Comparison of ENCODE assay signal across 8 cellular contexts in genomic region chr15:38817427-38818155, GRCh38.
A peak's percentile ranks its signal among the peaks of the same experiment; 100 is the strongest.
DNase-seq lines count a peak whose midpoint lies in the region; ATAC-seq, FAIRE-seq and TF ChIP-seq lines count a peak whose summit lies in the region.

No MANE protein-coding gene starts in this region.

- H3K4me1 ChIP-seq in gastroesophageal sphincter: peaks cover 0 to 12% (median 0%) of the 10 kb centered on the region in 3 donors
- peaks cover 0 to 5% (median 3%) of the 10 kb centered on the region in 3 donors for H3K4me1 ChIP-seq in pancreas
- H3K4me1 ChIP-seq in tibial nerve: peaks cover 0 to 11% (median 3%) of the 10 kb centered on the region in 4 donors

- CTCF ChIA-PET in RWPE1 (lab: Yijun Ruan, JAX): interaction anchor here (0.7 to 1.0 kb wide), 3 partner anchors 133 to 779 kb away, joined by 3 read pairs; no protein-coding TSS in a partner anchor

- ATAC-seq in GM21515 (IDR thresholded peaks at IDR 0.05; ENCODE audit: unreplicated experiment) (peak; percentile 95), gastroesophageal sphincter (peak; percentile 87), pancreas (peak; percentile 99 to 100 (median 100))

- H3K4me3 ChIP-seq in gastroesophageal sphincter (no peak overlapping the region), pancreas (no peak overlapping the region), tibial nerve (no peak overlapping the region)

- DNase-seq in EH (ENCODE audit: low read depth) (peak; percentile 78), HT-29 (ENCODE audit: low spot score) (peak; percentile 95), RWPE1 (ENCODE audit: low spot score) (peak; percentile 86), pancreas (peak; percentile 79 to 99 (median 93)), tibial nerve (ENCODE audit: low spot score in 2 of 2) (peak; percentile 86 to 96)
- peak; percentile 93 for DNase-seq in activated effector memory CD4-positive, alpha-beta T cell treated with anti-CD3 and anti-CD28 coated beads, Interleukin-2, amount 50 U/mL, for 16 hours

- 20 to 27% methylated on average over 7 of the region's 12 CpGs for WGBS in gastroesophageal sphincter (ENCODE audit: low coverage in 1 of 2), 2 donors
- 8 to 11% methylated on average over 12 of the region's 12 CpGs for WGBS in pancreas, 2 donors
- WGBS in tibial nerve, 2 donors: 26 to 30% methylated on average over 12 of the region's 12 CpGs

- H3K36me3 ChIP-seq in gastroesophageal sphincter (no peaks in the 10 kb centered on the region), pancreas (no peaks in the 10 kb centered on the region), tibial nerve (no peaks in the 10 kb centered on the region)

- intact Hi-C loops in pancreas (cut with DNase I): no loop called here

- no peak for TF ChIP-seq EP300 in gastroesophageal sphincter (IDR thresholded peaks at IDR 0.05)
- TF ChIP-seq EP300 in tibial nerve (IDR thresholded peaks at IDR 0.05): peak in 1 of 2 donors; percentile 51

- POLR2A ChIA-PET in RWPE1 (lab: Yijun Ruan, JAX; ENCODE audit: low non-redundant PET): no interaction called here

- FAIRE-seq in pancreas (lab: Jason Lieb, UNC): no peak

- H3K27ac ChIP-seq in RWPE1: no peak overlapping the region
- peak overlapping the region in 3 of 4 donors; percentile 40 to 50 (median 49) for H3K27ac ChIP-seq in gastroesophageal sphincter
- H3K27ac ChIP-seq in pancreas: no peak overlapping the region
- peak overlapping the region in 1 of 4 donors; percentile 0 for H3K27ac ChIP-seq in tibial nerve

- TF ChIP-seq POLR2A in gastroesophageal sphincter (IDR thresholded peaks at IDR 0.05): no peak
- TF ChIP-seq POLR2A in tibial nerve (IDR thresholded peaks at IDR 0.05): no peak

- no peaks in the 10 kb centered on the region for H3K27me3 ChIP-seq in gastroesophageal sphincter
- H3K27me3 ChIP-seq in pancreas: no peaks in the 10 kb centered on the region
- no peaks in the 10 kb centered on the region for H3K27me3 ChIP-seq in tibial nerve

- no peaks in the 10 kb centered on the region for H3K9me3 ChIP-seq in gastroesophageal sphincter
- no peaks in the 10 kb centered on the region for H3K9me3 ChIP-seq in pancreas
- H3K9me3 ChIP-seq in tibial nerve: no peaks in the 10 kb centered on the region

- peak; percentile 100 for TF ChIP-seq CTCF in RWPE1 (conservative IDR thresholded peaks at IDR 0.05; ENCODE audit: low read depth)
- peak; percentile 99 for TF ChIP-seq CTCF in gastroesophageal sphincter (IDR thresholded peaks at IDR 0.05)
- TF ChIP-seq CTCF in pancreas (IDR thresholded peaks at IDR 0.05): peak; percentile 99
- peak; percentile 96 to 99 (median 97) for TF ChIP-seq CTCF in tibial nerve (IDR thresholded peaks at IDR 0.05)

Comparison
In these comparisons a context has a peak if more than half of its experiments do, and no peak if none do; other contexts are left out.
1. H3K27ac ChIP-seq: peak in gastroesophageal sphincter (3 of 4); none in RWPE1 (single experiment) and pancreas (0 of 4).
2. Peak in every context shown above with its lines, with median percentiles within 50 percentile points of each other: DNase-seq, ATAC-seq and CTCF ChIP-seq.